6 cellular contexts compared by ENCODE assay signal in genomic region chr7:19421871-19422270, GRCh38.
"Had no signal": no experiment of that assay in that cellular context is flagged by ENCODE, and none has a peak within 500 bp of the region (broad histone marks: within the 10 kb centered on the region; RNA-seq: fewer than 3 reads in every experiment).

No MANE protein-coding gene starts in this region.

- H2AFZ ChIP-seq: GM23248 had no signal

- H3K4me3 ChIP-seq: GM23248, K562 had no signal

- ATAC-seq: K562 had no signal

- H3K27ac ChIP-seq: GM23248 had no signal

- DNase-seq: GM23248, H7, HCEC 1CT, IMR-90, KG1 had no signal
